28 cellular contexts compared by ENCODE assay signal in genomic region chr2:20061940-20062339, GRCh38. TPM values are rescaled to one million over a fixed set of nuclear protein-coding genes. Genes with fewer than 3 reads are reported as not detected.
DNase-seq lines count a peak whose midpoint lies in the region; FAIRE-seq and TF ChIP-seq lines count a peak whose summit lies in the region.
"Had no signal": no experiment of that assay in that cellular context is flagged by ENCODE, and none has a peak within 500 bp of the region (broad histone marks: within the 10 kb centered on the region; RNA-seq: fewer than 3 reads in every experiment).

No MANE protein-coding gene starts in this region.

- DNase-seq in Daoy (ENCODE audit: low read depth): peak; percentile 8
- no peak for DNase-seq in astrocyte (ENCODE audit: low read depth)
- DNase-seq in activated CD4-positive, alpha-beta T cell treated with anti-CD3 and anti-CD28 coated beads for 1 hour: no peak
- DNase-seq in NCI-H2081 (lab: John Stamatoyannopoulos, UW): no peak
- DNase-seq in posterior cingulate gyrus: no peak
- DNase-seq in GM12892 (ENCODE audit: insufficient read length): no peak
- DNase-seq: ACHN; activated CD4-positive, alpha-beta T cell treated with anti-CD3 and anti-CD28 coated beads for 48 hours; activated effector memory CD4-positive, alpha-beta T cell treated with anti-CD3 and anti-CD28 coated beads, Interleukin-2, amount 50 U/mL, for 16 hours; activated naive CD8-positive, alpha-beta T cell treated with anti-CD3 and anti-CD28 coated beads for 36 hours; activated T-cell treated with anti-CD3 and anti-CD28 coated beads, Interleukin-2, amount 50 U/mL, for 1 hour; DMS53; GDM1; Kasumi-1; kidney glomerular epithelial cell; MV-4-11; T-helper 9 cell had no signal

- H3K4me1 Mint-ChIP-seq in astrocyte (ENCODE audit: low read depth, unreplicated experiment): peaks cover 14% of the 10 kb centered on the region
- H3K4me1 Mint-ChIP-seq: activated naive CD8-positive, alpha-beta T cell treated with anti-CD3 and anti-CD28 coated beads for 36 hours; central memory CD8-positive, alpha-beta T cell had no signal

- no peak for TF ChIP-seq POLR2A in GM12892 (IDR thresholded peaks at IDR 0.05; ENCODE audit: low read depth, low read length)

- intact Hi-C loops in posterior cingulate gyrus (cut with DNase I): no loop called here

- peak overlapping the region; percentile 40 for H3K27ac ChIP-seq in astrocyte (ENCODE audit: low read depth, low read length)
- peak overlapping the region; percentile 35 for H3K27ac ChIP-seq in muscle layer of colon (ENCODE audit: low read depth, low read length)
- H3K27ac ChIP-seq: BLaER1, HL-60, prostate gland, VCaP had no signal

- H3K36me3 Mint-ChIP-seq in astrocyte (ENCODE audit: low read depth, unreplicated experiment): peaks cover 3% of the 10 kb centered on the region
- H3K36me3 Mint-ChIP-seq: activated naive CD8-positive, alpha-beta T cell treated with anti-CD3 and anti-CD28 coated beads for 36 hours had no signal

- no peak overlapping the region for H3K4me3 Mint-ChIP-seq in astrocyte (ENCODE audit: unreplicated experiment)
- H3K4me3 Mint-ChIP-seq: activated naive CD8-positive, alpha-beta T cell treated with anti-CD3 and anti-CD28 coated beads for 36 hours; central memory CD8-positive, alpha-beta T cell; stimulated activated naive CD8-positive, alpha-beta T cell treated with anti-CD3 and anti-CD28 coated beads, Interleukin-15, Interleukin-2, amounts not matched to agents 100 ng/mL and 50 ng/mL, for 24 hours had no signal

- no peaks in the 10 kb centered on the region for H4K20me1 ChIP-seq in astrocyte (ENCODE audit: insufficient read depth, low read length)
- H4K20me1 ChIP-seq: BLaER1 had no signal

- H3K9me3 Mint-ChIP-seq in astrocyte (ENCODE audit: unreplicated experiment): peaks cover 3% of the 10 kb centered on the region
- H3K9me3 Mint-ChIP-seq: activated naive CD8-positive, alpha-beta T cell treated with anti-CD3 and anti-CD28 coated beads for 36 hours; central memory CD8-positive, alpha-beta T cell; stimulated activated naive CD8-positive, alpha-beta T cell treated with anti-CD3 and anti-CD28 coated beads, Interleukin-15, Interleukin-2, amounts not matched to agents 100 ng/mL and 50 ng/mL, for 24 hours had no signal

- no peak for TF ChIP-seq CTCF in astrocyte (IDR thresholded peaks at IDR 0.05; ENCODE audit: insufficient read depth, low read depth, low read length)

- H3K79me2 ChIP-seq in astrocyte (ENCODE audit: insufficient read depth, low read length): no peaks in the 10 kb centered on the region

- H2AFZ ChIP-seq in astrocyte (ENCODE audit: low read depth, low read length): peak overlapping the region; percentile 11

- FAIRE-seq in astrocyte (lab: Jason Lieb, UNC): no peak
- no peak for FAIRE-seq in GM12892 (lab: Jason Lieb, UNC)

- H3K27me3 ChIP-seq in astrocyte (ENCODE audit: insufficient read depth, low read length) (no peaks in the 10 kb centered on the region), muscle layer of colon (ENCODE audit: control insufficient read depth in 1 of 2, insufficient read depth in 2 of 2, low read length in 2 of 2) (no peaks in the 10 kb centered on the region), skeletal muscle satellite cell (ENCODE audit: control insufficient read depth, insufficient read depth, low read length) (no peaks in the 10 kb centered on the region)
- H3K27me3 ChIP-seq: BLaER1, thyroid gland had no signal

- H3K4me2 ChIP-seq in astrocyte (ENCODE audit: low read length) (peak overlapping the region; percentile 37), skeletal muscle satellite cell (ENCODE audit: low read length) (no peak overlapping the region)
- H3K4me2 ChIP-seq: BLaER1 had no signal

- H3K9ac ChIP-seq in astrocyte (ENCODE audit: low read length) (no peak overlapping the region), muscle layer of colon (ENCODE audit: low read length) (no peak overlapping the region), skeletal muscle satellite cell (ENCODE audit: low read depth, low read length) (no peak overlapping the region)
- H3K9ac ChIP-seq: BLaER1 had no signal

- H3K27me3 Mint-ChIP-seq in astrocyte (ENCODE audit: low read depth, unreplicated experiment): no peaks in the 10 kb centered on the region

- H3K27ac Mint-ChIP-seq in astrocyte (ENCODE audit: unreplicated experiment): no peak overlapping the region
- H3K27ac Mint-ChIP-seq: activated naive CD8-positive, alpha-beta T cell treated with anti-CD3 and anti-CD28 coated beads for 36 hours; stimulated activated naive CD8-positive, alpha-beta T cell treated with anti-CD3 and anti-CD28 coated beads, Interleukin-15, Interleukin-2, amounts not matched to agents 100 ng/mL and 50 ng/mL, for 24 hours had no signal

- H3K36me3 ChIP-seq in astrocyte (ENCODE audit: insufficient read depth, low read length) (no peaks in the 10 kb centered on the region), muscle layer of colon (ENCODE audit: insufficient read depth, low read length) (no peaks in the 10 kb centered on the region), skeletal muscle satellite cell (ENCODE audit: insufficient read depth, low read length) (no peaks in the 10 kb centered on the region)
- H3K36me3 ChIP-seq: BLaER1, prostate gland, thyroid gland had no signal

- H3K9me3 ChIP-seq in astrocyte (ENCODE audit: insufficient read depth, low read depth, low read length) (no peaks in the 10 kb centered on the region), muscle layer of colon (ENCODE audit: low read length) (no peaks in the 10 kb centered on the region), skeletal muscle satellite cell (replicated peaks; ENCODE audit: low read length) (no peaks in the 10 kb centered on the region)
- H3K9me3 ChIP-seq: prostate gland had no signal

- H3K4me3 ChIP-seq in astrocyte (ENCODE audit: insufficient read depth, low read depth, low read length) (no peak overlapping the region), muscle layer of colon (ENCODE audit: low read depth in 1 of 2, low read length in 2 of 2) (no peak overlapping the region), skeletal muscle satellite cell (ENCODE audit: low read length) (peak overlapping the region; percentile 3)
- H3K4me3 ChIP-seq: BLaER1, lung, prostate gland, thyroid gland had no signal

- H3K4me1 ChIP-seq in astrocyte (ENCODE audit: insufficient read depth, low read length) (peaks cover 16% of the 10 kb centered on the region), muscle layer of colon (ENCODE audit: insufficient read depth, low read length) (peaks cover 22% of the 10 kb centered on the region), skeletal muscle satellite cell (ENCODE audit: control insufficient read depth, insufficient read depth, low read length) (peaks cover 33% of the 10 kb centered on the region)
- H3K4me1 ChIP-seq: BLaER1, prostate gland had no signal

RNA-seq across cellular contexts. Expression of gene LAPTM4A, which starts 10.5 kb away (rescaled TPM):
- total RNA-seq in Daoy (2014; rRNA removed; shearing (Covaris generic)): 118 and 120 TPM in 2 replicates
- 300 and 337 TPM in 2 replicates for total RNA-seq in astrocyte
- 130 and 171 TPM in 2 replicates for total RNA-seq in skeletal muscle satellite cell (2012; rRNA removed)
- 39.7 TPM for polyA plus RNA-seq in GM12892 (2012; ENCODE audit: missing spikeins)

RNA-seq across cellular contexts. Expression of gene MATN3, which starts 49.5 kb away (rescaled TPM):
- total RNA-seq in Daoy (2014; rRNA removed; shearing (Covaris generic)): 0.29 and 0.30 TPM in 2 replicates
- total RNA-seq in astrocyte: 11.4 and 13.3 TPM in 2 replicates
- 1.0 and 2.0 TPM in 2 replicates for total RNA-seq in skeletal muscle satellite cell (2012; rRNA removed)
- polyA plus RNA-seq in GM12892 (2012; ENCODE audit: missing spikeins): not detected
- total RNA-seq: activated CD8-positive, alpha-beta memory T cell treated with anti-CD3 and anti-CD28 coated beads for 36 hours; activated naive CD8-positive, alpha-beta T cell treated with anti-CD3 and anti-CD28 coated beads for 36 hours had no signal
